1 cellular context compared by ENCODE assay signal in genomic region chr1:229507951-229508822, GRCh38.
TF ChIP-seq lines count a peak whose summit lies in the region.

Gene NUP133 (minus strand): TSS chr1:229508341. CDS start chr1:229508249, 92 bp downstream.

TF ChIP-seq in K562, 482 proteins besides CTCF, POLR2A, EP300 and RAD21 (continued from another document and continues in another):
- TF ChIP-seq, protein P1, sequence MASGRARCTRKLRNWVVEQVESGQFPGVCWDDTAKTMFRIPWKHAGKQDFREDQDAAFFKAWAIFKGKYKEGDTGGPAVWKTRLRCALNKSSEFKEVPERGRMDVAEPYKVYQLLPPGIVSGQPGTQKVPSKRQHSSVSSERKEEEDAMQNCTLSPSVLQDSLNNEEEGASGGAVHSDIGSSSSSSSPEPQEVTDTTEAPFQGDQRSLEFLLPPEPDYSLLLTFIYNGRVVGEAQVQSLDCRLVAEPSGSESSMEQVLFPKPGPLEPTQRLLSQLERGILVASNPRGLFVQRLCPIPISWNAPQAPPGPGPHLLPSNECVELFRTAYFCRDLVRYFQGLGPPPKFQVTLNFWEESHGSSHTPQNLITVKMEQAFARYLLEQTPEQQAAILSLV (tag; IDR thresholded peaks at IDR 0.05): no peak
- TF ChIP-seq SMAD1 (IDR thresholded peaks at IDR 0.05; ENCODE audit: low read depth, low read length, partially characterized antibody) (no peak), NFXL1 (CRISPR knock-in tag; IDR thresholded peaks at IDR 0.05) (no peak), LARP7 (IDR thresholded peaks at IDR 0.05) (no peak), EHMT2 (IDR thresholded peaks at IDR 0.05) (no peak; the same call in 1 of the 2 replicates), PHF21A (IDR thresholded peaks at IDR 0.05; ENCODE audit: borderline replicate concordance, low read depth) (no peak), PTTG1 (tag; IDR thresholded peaks at IDR 0.05; ENCODE audit: low read depth) (no peak), TEAD4 (IDR thresholded peaks at IDR 0.05; ENCODE audit: low read length) (peak; percentile 26; the same call in 1 of the 2 replicates), TEAD4 (CRISPR knock-in tag; IDR thresholded peaks at IDR 0.05; ENCODE audit: borderline replicate concordance) (no peak), ZNF121 (CRISPR knock-in tag; conservative IDR thresholded peaks at IDR 0.05) (no peak), GTF2E2 (tag; IDR thresholded peaks at IDR 0.05) (peak; percentile 98), DDX20 (tag; IDR thresholded peaks at IDR 0.05; ENCODE audit: low read depth) (no peak), GATA2 (CRISPR knock-in tag; IDR thresholded peaks at IDR 0.05) (no peak), SRSF7 (optimal IDR thresholded peaks at IDR 0.05; ENCODE audit: low read depth, low read length) (no peak), ZSCAN32 (CRISPR knock-in tag; IDR thresholded peaks at IDR 0.05) (no peak), SIRT6 (IDR thresholded peaks at IDR 0.05; ENCODE audit: low read depth, low read length) (no peak), KDM1A (IDR thresholded peaks at IDR 0.05) (no peak), ZNF695 (CRISPR knock-in tag; IDR thresholded peaks at IDR 0.05) (no peak), HNRNPLL (IDR thresholded peaks at IDR 0.05; ENCODE audit: low read depth, low read length, poor library complexity, severe bottlenecking) (peak; percentile 70), GATAD2A (IDR thresholded peaks at IDR 0.05) (no peak), ZBTB12 (CRISPR knock-in tag; IDR thresholded peaks at IDR 0.05) (peak; percentile 98), NCOA6 (IDR thresholded peaks at IDR 0.05) (no peak), GTF2F1 (IDR thresholded peaks at IDR 0.05; ENCODE audit: low read depth, low read length) (peak; percentile 86; the same call in 1 of the 2 replicates), ZFPM2 (CRISPR knock-in tag; IDR thresholded peaks at IDR 0.05) (no peak), SMAD4 (CRISPR knock-in tag; conservative IDR thresholded peaks at IDR 0.05) (peak; percentile 56; the same call in 1 of the 2 replicates), FIP1L1 (IDR thresholded peaks at IDR 0.05; ENCODE audit: low read depth, low read length, poor library complexity, severe bottlenecking) (peak; percentile 83), ZNF224 (CRISPR knock-in tag; IDR thresholded peaks at IDR 0.05) (no peak), RBM22 (IDR thresholded peaks at IDR 0.05; ENCODE audit: low read depth, low read length, poor library complexity, severe bottlenecking) (peak; percentile 74), SRSF9 (IDR thresholded peaks at IDR 0.05; ENCODE audit: borderline replicate concordance, low read depth, low read length) (no peak), MEF2D (tag; conservative IDR thresholded peaks at IDR 0.05; ENCODE audit: low read depth) (no peak), HNRNPL (IDR thresholded peaks at IDR 0.05; ENCODE audit: low read depth, low read length) (no peak), CLOCK (CRISPR knock-in tag; IDR thresholded peaks at IDR 0.05; ENCODE audit: borderline replicate concordance) (no peak), KLF13 (tag; IDR thresholded peaks at IDR 0.05; ENCODE audit: borderline replicate concordance, low read depth) (peak; percentile 52; the same call in 1 of the 2 replicates), GMEB1 (CRISPR knock-in tag; IDR thresholded peaks at IDR 0.05) (peak; percentile 72; the same call in 1 of the 2 replicates), ZBTB43 (CRISPR knock-in tag; IDR thresholded peaks at IDR 0.05) (no peak)
- TF ChIP-seq, protein P2, sequence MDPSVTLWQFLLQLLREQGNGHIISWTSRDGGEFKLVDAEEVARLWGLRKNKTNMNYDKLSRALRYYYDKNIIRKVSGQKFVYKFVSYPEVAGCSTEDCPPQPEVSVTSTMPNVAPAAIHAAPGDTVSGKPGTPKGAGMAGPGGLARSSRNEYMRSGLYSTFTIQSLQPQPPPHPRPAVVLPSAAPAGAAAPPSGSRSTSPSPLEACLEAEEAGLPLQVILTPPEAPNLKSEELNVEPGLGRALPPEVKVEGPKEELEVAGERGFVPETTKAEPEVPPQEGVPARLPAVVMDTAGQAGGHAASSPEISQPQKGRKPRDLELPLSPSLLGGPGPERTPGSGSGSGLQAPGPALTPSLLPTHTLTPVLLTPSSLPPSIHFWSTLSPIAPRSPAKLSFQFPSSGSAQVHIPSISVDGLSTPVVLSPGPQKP (CRISPR knock-in tag; IDR thresholded peaks at IDR 0.05): no peak
- TF ChIP-seq, protein P3, sequence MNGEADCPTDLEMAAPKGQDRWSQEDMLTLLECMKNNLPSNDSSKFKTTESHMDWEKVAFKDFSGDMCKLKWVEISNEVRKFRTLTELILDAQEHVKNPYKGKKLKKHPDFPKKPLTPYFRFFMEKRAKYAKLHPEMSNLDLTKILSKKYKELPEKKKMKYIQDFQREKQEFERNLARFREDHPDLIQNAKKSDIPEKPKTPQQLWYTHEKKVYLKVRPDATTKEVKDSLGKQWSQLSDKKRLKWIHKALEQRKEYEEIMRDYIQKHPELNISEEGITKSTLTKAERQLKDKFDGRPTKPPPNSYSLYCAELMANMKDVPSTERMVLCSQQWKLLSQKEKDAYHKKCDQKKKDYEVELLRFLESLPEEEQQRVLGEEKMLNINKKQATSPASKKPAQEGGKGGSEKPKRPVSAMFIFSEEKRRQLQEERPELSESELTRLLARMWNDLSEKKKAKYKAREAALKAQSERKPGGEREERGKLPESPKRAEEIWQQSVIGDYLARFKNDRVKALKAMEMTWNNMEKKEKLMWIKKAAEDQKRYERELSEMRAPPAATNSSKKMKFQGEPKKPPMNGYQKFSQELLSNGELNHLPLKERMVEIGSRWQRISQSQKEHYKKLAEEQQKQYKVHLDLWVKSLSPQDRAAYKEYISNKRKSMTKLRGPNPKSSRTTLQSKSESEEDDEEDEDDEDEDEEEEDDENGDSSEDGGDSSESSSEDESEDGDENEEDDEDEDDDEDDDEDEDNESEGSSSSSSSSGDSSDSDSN (IDR thresholded peaks at IDR 0.05; ENCODE audit: borderline replicate concordance in 1 of 2, low read depth in 2 of 2, low read length in 2 of 2): peak; percentile 36 to 38; a peak in 2 of 4 replicates
- TF ChIP-seq, protein P4, sequence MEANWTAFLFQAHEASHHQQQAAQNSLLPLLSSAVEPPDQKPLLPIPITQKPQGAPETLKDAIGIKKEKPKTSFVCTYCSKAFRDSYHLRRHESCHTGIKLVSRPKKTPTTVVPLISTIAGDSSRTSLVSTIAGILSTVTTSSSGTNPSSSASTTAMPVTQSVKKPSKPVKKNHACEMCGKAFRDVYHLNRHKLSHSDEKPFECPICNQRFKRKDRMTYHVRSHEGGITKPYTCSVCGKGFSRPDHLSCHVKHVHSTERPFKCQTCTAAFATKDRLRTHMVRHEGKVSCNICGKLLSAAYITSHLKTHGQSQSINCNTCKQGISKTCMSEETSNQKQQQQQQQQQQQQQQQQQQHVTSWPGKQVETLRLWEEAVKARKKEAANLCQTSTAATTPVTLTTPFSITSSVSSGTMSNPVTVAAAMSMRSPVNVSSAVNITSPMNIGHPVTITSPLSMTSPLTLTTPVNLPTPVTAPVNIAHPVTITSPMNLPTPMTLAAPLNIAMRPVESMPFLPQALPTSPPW (CRISPR knock-in tag; IDR thresholded peaks at IDR 0.05): peak; percentile 68
- TF ChIP-seq, protein P5, sequence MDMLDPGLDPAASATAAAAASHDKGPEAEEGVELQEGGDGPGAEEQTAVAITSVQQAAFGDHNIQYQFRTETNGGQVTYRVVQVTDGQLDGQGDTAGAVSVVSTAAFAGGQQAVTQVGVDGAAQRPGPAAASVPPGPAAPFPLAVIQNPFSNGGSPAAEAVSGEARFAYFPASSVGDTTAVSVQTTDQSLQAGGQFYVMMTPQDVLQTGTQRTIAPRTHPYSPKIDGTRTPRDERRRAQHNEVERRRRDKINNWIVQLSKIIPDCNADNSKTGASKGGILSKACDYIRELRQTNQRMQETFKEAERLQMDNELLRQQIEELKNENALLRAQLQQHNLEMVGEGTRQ (CRISPR knock-in tag; IDR thresholded peaks at IDR 0.05): no peak
